ENCODE assay signal across 8 cellular contexts in the genomic region with DNA sequence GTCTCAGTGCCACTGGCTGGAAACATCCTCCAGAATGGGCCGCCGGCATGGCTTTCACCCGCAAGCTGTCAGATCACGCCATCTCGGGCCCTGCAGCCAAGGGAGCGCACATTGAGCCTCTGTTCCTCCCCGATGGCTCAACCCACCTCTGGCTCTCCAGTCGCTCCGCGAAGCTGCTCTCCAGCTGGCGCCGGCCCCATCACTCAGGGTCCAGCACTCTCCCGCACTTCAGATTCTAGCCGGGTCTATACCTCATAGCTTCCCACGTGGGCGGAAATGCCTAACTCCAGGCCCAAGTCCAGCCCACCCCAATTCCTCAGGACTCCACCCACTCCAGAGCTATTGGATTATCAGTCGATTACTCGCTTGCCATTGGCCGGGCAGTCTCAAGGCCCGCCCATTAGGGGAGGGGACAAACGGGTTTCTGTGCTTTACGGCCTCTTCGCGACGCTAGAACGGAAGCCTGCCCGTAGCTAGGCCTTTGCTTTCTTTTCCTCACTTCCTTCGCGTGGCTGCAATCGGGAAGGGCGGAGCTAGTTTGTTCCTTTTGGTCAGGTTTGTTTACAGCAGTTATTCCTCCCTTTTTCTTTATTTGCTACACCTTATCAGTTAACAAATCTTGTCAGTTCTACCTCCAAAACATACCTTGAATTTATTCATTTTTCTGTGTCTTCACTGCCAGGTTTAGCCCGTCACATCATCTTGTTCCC. TPM values are rescaled to one million over a fixed set of nuclear protein-coding genes. Genes with fewer than 3 reads are reported as not detected.
A peak's percentile ranks its signal among the peaks of the same experiment; 100 is the strongest.
DNase-seq lines count a peak whose midpoint lies in the region; ATAC-seq and TF ChIP-seq lines count a peak whose summit lies in the region.

A gene with protein sequence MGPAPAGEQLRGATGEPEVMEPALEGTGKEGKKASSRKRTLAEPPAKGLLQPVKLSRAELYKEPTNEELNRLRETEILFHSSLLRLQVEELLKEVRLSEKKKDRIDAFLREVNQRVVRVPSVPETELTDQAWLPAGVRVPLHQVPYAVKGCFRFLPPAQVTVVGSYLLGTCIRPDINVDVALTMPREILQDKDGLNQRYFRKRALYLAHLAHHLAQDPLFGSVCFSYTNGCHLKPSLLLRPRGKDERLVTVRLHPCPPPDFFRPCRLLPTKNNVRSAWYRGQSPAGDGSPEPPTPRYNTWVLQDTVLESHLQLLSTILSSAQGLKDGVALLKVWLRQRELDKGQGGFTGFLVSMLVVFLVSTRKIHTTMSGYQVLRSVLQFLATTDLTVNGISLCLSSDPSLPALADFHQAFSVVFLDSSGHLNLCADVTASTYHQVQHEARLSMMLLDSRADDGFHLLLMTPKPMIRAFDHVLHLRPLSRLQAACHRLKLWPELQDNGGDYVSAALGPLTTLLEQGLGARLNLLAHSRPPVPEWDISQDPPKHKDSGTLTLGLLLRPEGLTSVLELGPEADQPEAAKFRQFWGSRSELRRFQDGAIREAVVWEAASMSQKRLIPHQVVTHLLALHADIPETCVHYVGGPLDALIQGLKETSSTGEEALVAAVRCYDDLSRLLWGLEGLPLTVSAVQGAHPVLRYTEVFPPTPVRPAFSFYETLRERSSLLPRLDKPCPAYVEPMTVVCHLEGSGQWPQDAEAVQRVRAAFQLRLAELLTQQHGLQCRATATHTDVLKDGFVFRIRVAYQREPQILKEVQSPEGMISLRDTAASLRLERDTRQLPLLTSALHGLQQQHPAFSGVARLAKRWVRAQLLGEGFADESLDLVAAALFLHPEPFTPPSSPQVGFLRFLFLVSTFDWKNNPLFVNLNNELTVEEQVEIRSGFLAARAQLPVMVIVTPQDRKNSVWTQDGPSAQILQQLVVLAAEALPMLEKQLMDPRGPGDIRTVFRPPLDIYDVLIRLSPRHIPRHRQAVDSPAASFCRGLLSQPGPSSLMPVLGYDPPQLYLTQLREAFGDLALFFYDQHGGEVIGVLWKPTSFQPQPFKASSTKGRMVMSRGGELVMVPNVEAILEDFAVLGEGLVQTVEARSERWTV (minus strand): TSS at position 282 of the 710 bp plus-strand sequence. CDS start 82 bp downstream, at position 200.

- H3K4me3 ChIP-seq in prostate gland = peak within 1 kb of the TSS; percentile 63 to 75
- H3K4me3 ChIP-seq in urinary bladder (ENCODE audit: low read depth, low read length) = peak within 1 kb of the TSS; percentile 82

- peak within 1 kb of the TSS; percentile 69 to 79 for H3K27ac ChIP-seq in prostate gland
- peak within 1 kb of the TSS; percentile 6 for H3K27ac ChIP-seq in urinary bladder (ENCODE audit: low read depth)

- TF ChIP-seq POLR2A in prostate gland (IDR thresholded peaks at IDR 0.05) = peak; percentile 53

- ATAC-seq in GM18499 (IDR thresholded peaks at IDR 0.05; ENCODE audit: insufficient read depth, unreplicated experiment) (peak; percentile 95), HG02943 (IDR thresholded peaks at IDR 0.05; ENCODE audit: low read depth, unreplicated experiment) (peak; percentile 99), left ventricle myocardium superior (peak; percentile 100)

- WGBS in prostate gland = 1% methylated on average over 32 of the region's 32 CpGs
- under 1% methylated on average over 32 of the region's 32 CpGs for WGBS in urinary bladder

- peak; percentile 82 for DNase-seq in NCI-H187 treated with DMSO at 0.1 percent for 48 hours (lab: John Stamatoyannopoulos, UW)
- DNase-seq in anterior cingulate cortex (lab: John Stamatoyannopoulos, UW) = peak; percentile 75 to 99 (median 96)
- DNase-seq in left ventricle myocardium superior = peak; percentile 97
- peak; percentile 97 for DNase-seq in prostate gland (ENCODE audit: low spot score)

- peak in 2 of 4 experiments; percentile 14 to 20 for TF ChIP-seq CTCF in prostate gland (IDR thresholded peaks at IDR 0.05)

- H3K36me3 ChIP-seq in prostate gland (peaks cover 9 to 16% of the 10 kb centered on the region in 2 donors), urinary bladder (ENCODE audit: insufficient read depth) (peaks cover 1% of the 10 kb centered on the region)

- H3K4me1 ChIP-seq in prostate gland (replicated peaks) = peaks cover 8% of the 10 kb centered on the region
- H3K4me1 ChIP-seq in urinary bladder (ENCODE audit: insufficient read depth) = peaks cover 2% of the 10 kb centered on the region

- intact Hi-C loops in T-helper 2 cell treated with Interferon-gamma antibody and Interleukin-4, amounts not matched to agents 100 ng/mL and 5 ng/mL, for 36 hours (cut with micrococcal nuclease) = loop anchor here (1.0 to 5.0 kb wide), 10 partner anchors 26 to 905 kb away; a partner anchor contains a TSS
- intact Hi-C loops in left ventricle myocardium superior (cut with micrococcal nuclease) (no loop called here), prostate gland (cut with DNase I) (no loop called here)

- no peaks in the 10 kb centered on the region for H3K27me3 ChIP-seq in prostate gland (replicated peaks; ENCODE audit: insufficient read depth)

- no peaks in the 10 kb centered on the region for H3K9me3 ChIP-seq in prostate gland

RNA-seq across cellular contexts. Expression of the gene that starts here (rescaled TPM):
- 47.9 and 52.7 TPM in 2 replicates for total RNA-seq in T-helper 2 cell treated with Interferon-gamma antibody and Interleukin-4, amounts not matched to agents 100 ng/mL and 5 ng/mL, for 36 hours
- total RNA-seq in left ventricle myocardium superior (12.7 TPM), prostate gland (10 to 100 TPM; 28.6 to 30.9 TPM), urinary bladder (17.3 TPM)
- 23.1 TPM for polyA plus RNA-seq in urinary bladder

Comparison
In these comparisons a context has a peak if more than half of its experiments do, and no peak if none do; other contexts are left out.
1. Peak in every context shown above with its lines: DNase-seq, ATAC-seq, H3K4me3 ChIP-seq and H3K27ac ChIP-seq.